21 cellular contexts compared by ENCODE assay signal in genomic region chr11:62607729-62608128, GRCh38. TPM values are rescaled to one million over a fixed set of nuclear protein-coding genes. Genes with fewer than 3 reads are reported as not detected.
DNase-seq lines count a peak whose midpoint lies in the region; ATAC-seq, FAIRE-seq and TF ChIP-seq lines count a peak whose summit lies in the region.
"Had no signal": no experiment of that assay in that cellular context is flagged by ENCODE, and none has a peak within 500 bp of the region (broad histone marks: within the 10 kb centered on the region; RNA-seq: fewer than 3 reads in every experiment).

No MANE protein-coding gene starts in this region.

- SMC1A ChIA-PET in GM12878 (lab: Charles Lee; ENCODE audit: uncharacterized antibody, unreplicated experiment) = interaction anchor here (0.7 to 0.9 kb wide), 2 partner anchors 9 to 12 kb away, joined by 3 to 5 read pairs; no protein-coding TSS in a partner anchor

- no peak for FAIRE-seq in GM12878 (lab: Jason Lieb, UNC)
- FAIRE-seq: astrocyte, HTR-8/SVneo had no signal

- peaks cover 14% of the 10 kb centered on the region; the same call in 1 of the 2 replicates for H3K79me2 ChIP-seq in Loucy (ENCODE audit: insufficient read depth, low read length)
- H3K79me2 ChIP-seq in GM12878 (ENCODE audit: control insufficient read depth, insufficient read depth, low read length) = peaks cover 16% of the 10 kb centered on the region

- H3K27me3 ChIP-seq in Loucy (ENCODE audit: insufficient read depth, low read length, poor library complexity, severe bottlenecking) = no peaks in the 10 kb centered on the region
- H3K27me3 ChIP-seq in GM12878 (replicated peaks in 1 of 2; ENCODE audit: control insufficient read depth in 2 of 2, insufficient read depth in 2 of 2, low read length in 1 of 2) = no peaks in the 10 kb centered on the region
- H3K27me3 ChIP-seq in neuronal stem cell (ENCODE audit: control insufficient read depth in 3 of 3, insufficient read depth in 3 of 3, low read depth in 1 of 3, low read length in 3 of 3) = peaks cover 0 to 13% (median 0%) of the 10 kb centered on the region in 3 experiments
- H3K27me3 ChIP-seq: heart left ventricle, SJCRH30 had no signal

- H3K18ac ChIP-seq in neuronal stem cell (ENCODE audit: low read length) = no peak overlapping the region

- POLR2A ChIA-PET in GM12878 (lab: Charles Lee) = interaction anchor here (0.6 to 1.1 kb wide), 4 partner anchors 10 to 58 kb away, joined by 3 to 7 read pairs (median 4); partner anchors contain the start of genes C11orf98, CSKMT and TUT1

- H3K27me3 Mint-ChIP-seq in stimulated activated memory B cell treated with anti-CD40 and anti-IgM and Interleukin-4, amounts not matched to agents 10 μg/mL and 1 μg/mL and 100 μg/mL, for 72 hours = no peaks in the 10 kb centered on the region
- H3K27me3 Mint-ChIP-seq: naive B cell had no signal

- TF ChIP-seq POLR2A in GM12878 (IDR thresholded peaks at IDR 0.05; ENCODE audit: low read depth, low read length) = no peak

- ATAC-seq in left ventricle myocardium superior (no peak), Right ventricle myocardium inferior (no peak), GM12878 (no peak), HG03108 (IDR thresholded peaks at IDR 0.05; ENCODE audit: unreplicated experiment) (no peak)
- ATAC-seq in stimulated activated memory B cell treated with anti-CD40 and anti-IgM and Interleukin-4, amounts not matched to agents 10 μg/mL and 1 μg/mL and 100 μg/mL, for 72 hours = no peak
- ATAC-seq: heart left ventricle, psoas muscle had no signal

- H4K91ac ChIP-seq in neuronal stem cell (ENCODE audit: low read depth, low read length, poor library complexity) = no peak overlapping the region

- H3K36me3 Mint-ChIP-seq in stimulated activated memory B cell treated with anti-CD40 and anti-IgM and Interleukin-4, amounts not matched to agents 10 μg/mL and 1 μg/mL and 100 μg/mL, for 72 hours = peaks cover 59% of the 10 kb centered on the region

- no peak overlapping the region for H2BK15ac ChIP-seq in neuronal stem cell (ENCODE audit: low read length)

- no peaks in the 10 kb centered on the region for H3K9me2 ChIP-seq in Loucy (replicated peaks; ENCODE audit: low read depth, low read length)

- H3K23ac ChIP-seq in neuronal stem cell (ENCODE audit: low read depth, low read length, poor library complexity) = no peak overlapping the region

- H4K8ac ChIP-seq in neuronal stem cell (ENCODE audit: low read depth, low read length) = no peak overlapping the region

- H3K9ac ChIP-seq in Loucy (ENCODE audit: low read depth, low read length, poor library complexity, severe bottlenecking) = peak overlapping the region; percentile 60
- H3K9ac ChIP-seq in GM12878 (ENCODE audit: control insufficient read depth, insufficient read depth, low read length) = no peak overlapping the region
- H3K9ac ChIP-seq in neuronal stem cell (ENCODE audit: low read depth, low read length, poor library complexity) = no peak overlapping the region

- CTCF ChIA-PET in GM12878 (lab: Yijun Ruan, JAX) = interaction anchor here (4.9 kb wide), 1 partner anchor 16 kb away, joined by 41 read pairs; the partner anchor contains the start of gene TUT1

- no peak overlapping the region for H2BK5ac ChIP-seq in neuronal stem cell (ENCODE audit: low read length)

- peaks cover 62% of the 10 kb centered on the region for H3K4me1 Mint-ChIP-seq in stimulated activated memory B cell treated with anti-CD40 and anti-IgM and Interleukin-4, amounts not matched to agents 10 μg/mL and 1 μg/mL and 100 μg/mL, for 72 hours

- H3K27ac Mint-ChIP-seq in stimulated activated memory B cell treated with anti-CD40 and anti-IgM and Interleukin-4, amounts not matched to agents 10 μg/mL and 1 μg/mL and 100 μg/mL, for 72 hours = peak overlapping the region; percentile 27
- H3K27ac Mint-ChIP-seq: activated naive CD4-positive, alpha-beta T cell treated with anti-CD3 and anti-CD28 coated beads for 36 hours had no signal

- H3K27ac ChIP-seq in GM12878 (ENCODE audit: control insufficient read depth, insufficient read depth) (no peak overlapping the region), neuronal stem cell (replicated peaks; ENCODE audit: low read length) (no peak overlapping the region)
- H3K27ac ChIP-seq: heart left ventricle, psoas muscle, SJCRH30 had no signal

- no peaks in the 10 kb centered on the region for H3K79me1 ChIP-seq in neuronal stem cell (ENCODE audit: low read depth, low read length)

- H3K9me3 ChIP-seq in Loucy (ENCODE audit: insufficient read depth, low read depth, low read length) (no peaks in the 10 kb centered on the region), GM12878 (replicated peaks; ENCODE audit: control insufficient read depth, insufficient read depth, low read length) (no peaks in the 10 kb centered on the region), neuronal stem cell (replicated peaks in 1 of 2; ENCODE audit: control insufficient read depth in 2 of 2, insufficient read depth in 1 of 2, low read depth in 1 of 2, low read length in 2 of 2) (peaks cover 0 to 2% of the 10 kb centered on the region in 2 donors)
- H3K9me3 ChIP-seq: heart left ventricle, psoas muscle, SJCRH30 had no signal

- no peak overlapping the region for H2AK5ac ChIP-seq in neuronal stem cell (ENCODE audit: low read depth, low read length)

- TF ChIP-seq CTCF in Loucy (conservative IDR thresholded peaks at IDR 0.05; ENCODE audit: low read length) (no peak), GM12878 (IDR thresholded peaks at IDR 0.05 in 2 of 3, conservative IDR thresholded peaks at IDR 0.05 in 1 of 3; ENCODE audit: control insufficient read depth in 2 of 3, extremely low read depth in 1 of 3, insufficient read depth in 1 of 3, low read depth in 3 of 3, low read length in 3 of 3) (no peak)

- H2AFZ ChIP-seq in Loucy (ENCODE audit: low read length) = no peak overlapping the region
- H2AFZ ChIP-seq in GM12878 (ENCODE audit: control insufficient read depth, low read depth, low read length) = no peak overlapping the region
- no peak overlapping the region for H2AFZ ChIP-seq in neuronal stem cell (ENCODE audit: low read length)

- peak overlapping the region; percentile 51 for H3K4me2 ChIP-seq in Loucy (ENCODE audit: low read depth, low read length, poor library complexity, severe bottlenecking)
- no peak overlapping the region for H3K4me2 ChIP-seq in GM12878 (ENCODE audit: control insufficient read depth, insufficient read depth)
- H3K4me2 ChIP-seq in neuronal stem cell (ENCODE audit: insufficient read depth, low read length, poor library complexity, severe bottlenecking) = no peak overlapping the region

- no peak for TF ChIP-seq EP300 in GM12878 (IDR thresholded peaks at IDR 0.05; ENCODE audit: borderline replicate concordance in 1 of 2, control insufficient read depth in 1 of 2, low read depth in 2 of 2, low read length in 2 of 2)

- 48% methylated on average over 2 of the region's 4 CpGs for WGBS in GM12878 (ENCODE audit: insufficient coverage, insufficient replicate concordance, low lambda C conversion rate, missing lambda C conversion rate)
- WGBS in neuronal stem cell (ENCODE audit: extremely low coverage in 2 of 2, insufficient read length in 2 of 2, insufficient replicate concordance in 1 of 2), 2 donors = no CpG with 5 or more reads among the region's 4 CpGs

- TF ChIP-seq RAD21 in GM12878 (IDR thresholded peaks at IDR 0.05; ENCODE audit: insufficient read depth, low read depth, low read length) = no peak

- H3F3A ChIP-seq in Loucy (ENCODE audit: low read depth) = no peaks in the 10 kb centered on the region

- no peak overlapping the region for H2BK12ac ChIP-seq in neuronal stem cell (ENCODE audit: low read length)

- H4K20me1 ChIP-seq in Loucy (ENCODE audit: insufficient read depth, low read length, poor library complexity, severe bottlenecking) (no peaks in the 10 kb centered on the region), GM12878 (ENCODE audit: control insufficient read depth, insufficient read depth) (no peaks in the 10 kb centered on the region; the same call in 1 of the 2 replicates)

- H3K36me3 ChIP-seq in Loucy (ENCODE audit: insufficient read depth, low read length) (no peaks in the 10 kb centered on the region), GM12878 (ENCODE audit: control insufficient read depth in 2 of 2, insufficient read depth in 2 of 2, low read length in 1 of 2) (peaks cover 3 to 9% of the 10 kb centered on the region in 2 experiments; a peak in 3 of 4 replicates), neuronal stem cell (replicated peaks in 1 of 2; ENCODE audit: control insufficient read depth in 2 of 2, insufficient read depth in 2 of 2, low read length in 2 of 2) (peaks cover 0 to 24% of the 10 kb centered on the region in 2 donors)
- H3K36me3 ChIP-seq: SJCRH30 had no signal

- no peaks in the 10 kb centered on the region for H3K9me3 Mint-ChIP-seq in stimulated activated memory B cell treated with anti-CD40 and anti-IgM and Interleukin-4, amounts not matched to agents 10 μg/mL and 1 μg/mL and 100 μg/mL, for 72 hours
- H3K9me3 Mint-ChIP-seq: activated naive CD4-positive, alpha-beta T cell treated with anti-CD3 and anti-CD28 coated beads for 36 hours had no signal

- intact Hi-C loops in left ventricle myocardium superior (cut with micrococcal nuclease) = no loop called here
- intact Hi-C loops in Right ventricle myocardium inferior (cut with DNase I) = no loop called here
- intact Hi-C loops in GM12878 (cut with micrococcal nuclease; ENCODE audit: unreplicated experiment) = no loop called here

- DNase-seq in left ventricle myocardium superior (peak; percentile 20), Right ventricle myocardium inferior (ENCODE audit: missing footprints) (no peak), GM12878 (ENCODE audit: low read depth, low spot score) (no peak), neuronal stem cell (ENCODE audit: low spot score) (no peak), NCI-H187 treated with DMSO at 0.1 percent for 48 hours (lab: John Stamatoyannopoulos, UW) (no peak)
- DNase-seq: activated CD4-positive, CD25-positive, alpha-beta regulatory T cell treated with anti-CD3 and anti-CD28 coated beads, Interleukin-2, amount 50 U/mL, for 72 hours; activated naive CD4-positive, alpha-beta T cell treated with anti-CD3 and anti-CD28 coated beads for 36 hours; Calu3; heart left ventricle; naive B cell; NCI-H1930; NCI-H510A treated with DMSO at 0.1 percent for 48 hours; OCI-M1; SJCRH30; stimulated activated CD8-positive, alpha-beta memory T cell treated with anti-CD3 and anti-CD28 coated beads, Interleukin-4, amount 100 ng/mL, for 48 hours had no signal

- no peak overlapping the region for H2BK120ac ChIP-seq in neuronal stem cell (ENCODE audit: low read depth, low read length)

- peaks cover 27% of the 10 kb centered on the region for H3K4me1 ChIP-seq in Loucy (ENCODE audit: insufficient read depth, low read length, poor library complexity, severe bottlenecking)
- peaks cover 14% of the 10 kb centered on the region for H3K4me1 ChIP-seq in GM12878 (ENCODE audit: control insufficient read depth, insufficient read depth, low read length)
- peaks cover 20 to 23% of the 10 kb centered on the region in 2 donors for H3K4me1 ChIP-seq in neuronal stem cell (ENCODE audit: control insufficient read depth in 2 of 2, insufficient read depth in 1 of 2, low read depth in 1 of 2, low read length in 2 of 2)
- H3K4me1 ChIP-seq: SJCRH30 had no signal

- H3K4me3 ChIP-seq in Loucy (ENCODE audit: low read length, poor library complexity, severe bottlenecking) (no peak overlapping the region), GM12878 (no peak overlapping the region), neuronal stem cell (ENCODE audit: low read length in 2 of 2) (no peak overlapping the region)
- H3K4me3 ChIP-seq: heart left ventricle, psoas muscle, SJCRH30 had no signal

- no peak overlapping the region for H3K14ac ChIP-seq in neuronal stem cell (ENCODE audit: low read length)

- H3K4me3 Mint-ChIP-seq in stimulated activated memory B cell treated with anti-CD40 and anti-IgM and Interleukin-4, amounts not matched to agents 10 μg/mL and 1 μg/mL and 100 μg/mL, for 72 hours = no peak overlapping the region
- H3K4me3 Mint-ChIP-seq: activated naive CD4-positive, alpha-beta T cell treated with anti-CD3 and anti-CD28 coated beads for 36 hours had no signal

- in situ Hi-C loops in GM12878 (cut with MboI) = no loop called here

- RAD21 ChIA-PET in GM12878 (lab: Charles Lee; ENCODE audit: unreplicated experiment) = interaction anchor here (0.6 kb wide), 1 partner anchor 250 kb away, joined by 3 read pairs; no protein-coding TSS in a partner anchor

- H3K4ac ChIP-seq in neuronal stem cell (ENCODE audit: low read length) = no peak overlapping the region

- no TSS peak for BruUV-seq in GM12878 (replicated peaks; lab: Mats Ljungman, UMichigan)

RNA-seq across cellular contexts. Expression of gene EML3, which starts 4.8 kb away (rescaled TPM):
- total RNA-seq in left ventricle myocardium superior (12.9 TPM), Right ventricle myocardium inferior (16.4 TPM), GM12878 (2014; rRNA removed) (22.5 and 23.9 TPM in 2 replicates), GM12878 (2014; rRNA removed; fragmentation: Illumina TruSeq; extraction: Trizol) (14.0 and 17.3 TPM in 2 replicates), GM12878 (2021) (69.8 and 82.5 TPM in 2 replicates)
- total RNA-seq in GM12878 (2013; cell fraction: nucleolus; rRNA removed) = 48.1 and 57.5 TPM in 2 replicates
- 19.2 TPM for polyA plus RNA-seq in GM12878 (2011; ENCODE audit: low read depth)
- polyA plus RNA-seq in GM12878 (2011; rRNA removed) (18.4 and 27.1 TPM in 2 replicates), GM12878 (2014; fragmentation: Illumina TruSeq; extraction: Trizol) (16.3 and 21.9 TPM in 2 replicates), GM12878 (2014; fragmentation: Nextera tagmentation; extraction: Ambion mirVana) (1 to 10 TPM in 1 of 2 experiments, under 1 TPM in 1; 0.58 to 1.2 TPM), GM12878 (2014; rRNA removed) (45.7 and 61.0 TPM in 2 replicates), GM12878 (2016; fragmentation: Nextera tagmentation; extraction: Ambion mirVana) (10 to 100 TPM; 25.6 to 26.8 TPM)
- polyA plus RNA-seq in GM12878 (2011; cell fraction: cytosol; rRNA removed) = 25.4 and 33.5 TPM in 2 replicates
- polyA plus RNA-seq in GM12878 (2011; cell fraction: nucleus; rRNA removed) = 197 and 232 TPM in 2 replicates
- polyA plus RNA-seq in GM12878 (2012) = 42.2 and 48.7 TPM in 2 replicates
- 20.3 and 27.6 TPM in 2 replicates for polyA minus RNA-seq in GM12878 (2011; rRNA and poly(A)+ RNA removed)
- 12.0 and 12.2 TPM in 2 replicates for polyA minus RNA-seq in GM12878 (2011; cell fraction: cytosol; rRNA and poly(A)+ RNA removed)
- polyA minus RNA-seq in GM12878 (2011; cell fraction: nucleus; rRNA and poly(A)+ RNA removed) = 22.6 and 35.8 TPM in 2 replicates
- polyA plus RNA-seq in neuronal stem cell (2013, experiment 1 of 2) = 22.2 TPM
- polyA plus RNA-seq in neuronal stem cell (2013, experiment 2 of 2) = 21.7 TPM

RNA-seq across cellular contexts. Expression of gene ROM1, which starts 5.3 kb away (rescaled TPM):
- total RNA-seq in left ventricle myocardium superior (1.7 TPM), Right ventricle myocardium inferior (2.4 TPM), GM12878 (2014; rRNA removed) (0.60 and 1.7 TPM in 2 replicates), GM12878 (2014; rRNA removed; fragmentation: Illumina TruSeq; extraction: Trizol) (1.1 TPM in 2 replicates), GM12878 (2021) (1.2 and 1.9 TPM in 2 replicates)
- total RNA-seq in GM12878 (2013; cell fraction: nucleolus; rRNA removed) = 0.40 TPM in 1 of 2 replicates, not detected in the other
- polyA plus RNA-seq in GM12878 (2011; ENCODE audit: low read depth) = 0.22 TPM
- polyA plus RNA-seq in GM12878 (2011; rRNA removed) (0.42 and 0.82 TPM in 2 replicates), GM12878 (2014; fragmentation: Illumina TruSeq; extraction: Trizol) (1.5 and 1.6 TPM in 2 replicates), GM12878 (2014; fragmentation: Nextera tagmentation; extraction: Ambion mirVana) (under 1 TPM; 0.42 TPM), GM12878 (2014; rRNA removed) (0.67 and 2.0 TPM in 2 replicates), GM12878 (2016; fragmentation: Nextera tagmentation; extraction: Ambion mirVana) (1 to 10 TPM; 2.4 to 3.0 TPM)
- 0.72 and 1.3 TPM in 2 replicates for polyA plus RNA-seq in GM12878 (2011; cell fraction: cytosol; rRNA removed)
- 2.0 and 2.2 TPM in 2 replicates for polyA plus RNA-seq in GM12878 (2011; cell fraction: nucleus; rRNA removed)
- polyA plus RNA-seq in GM12878 (2012) = 1.1 and 1.8 TPM in 2 replicates
- polyA minus RNA-seq in GM12878 (2011; rRNA and poly(A)+ RNA removed) = 0.29 and 1.1 TPM in 2 replicates
- polyA minus RNA-seq in GM12878 (2011; cell fraction: cytosol; rRNA and poly(A)+ RNA removed) = 0.52 TPM in 1 of 2 replicates, not detected in the other
- 0.36 and 0.38 TPM in 2 replicates for polyA minus RNA-seq in GM12878 (2011; cell fraction: nucleus; rRNA and poly(A)+ RNA removed)
- 0.95 TPM for polyA plus RNA-seq in neuronal stem cell (2013, experiment 1 of 2)
- 0.58 TPM for polyA plus RNA-seq in neuronal stem cell (2013, experiment 2 of 2)

RNA-seq across cellular contexts. Expression of gene MTA2, which starts 6.1 kb away (rescaled TPM):
- 33.1 TPM for total RNA-seq in left ventricle myocardium superior
- total RNA-seq in Right ventricle myocardium inferior = 34.1 TPM
- 68.4 and 79.3 TPM in 2 replicates for total RNA-seq in GM12878 (2013; cell fraction: nucleolus; rRNA removed)
- total RNA-seq in GM12878 (2014; rRNA removed) = 195 and 201 TPM in 2 replicates
- 174 and 178 TPM in 2 replicates for total RNA-seq in GM12878 (2014; rRNA removed; fragmentation: Illumina TruSeq; extraction: Trizol)
- 189 and 196 TPM in 2 replicates for total RNA-seq in GM12878 (2021)
- polyA plus RNA-seq in GM12878 (2011; ENCODE audit: low read depth) = 48.7 TPM
- polyA plus RNA-seq in GM12878 (2011; rRNA removed) = 43.2 and 53.2 TPM in 2 replicates
- polyA plus RNA-seq in GM12878 (2011; cell fraction: cytosol; rRNA removed) = 68.6 and 69.6 TPM in 2 replicates
- polyA plus RNA-seq in GM12878 (2011; cell fraction: nucleus; rRNA removed) = 136 and 209 TPM in 2 replicates
- polyA plus RNA-seq in GM12878 (2012) = 75.6 and 111 TPM in 2 replicates
- polyA plus RNA-seq in GM12878 (2014; fragmentation: Illumina TruSeq; extraction: Trizol) = 198 and 201 TPM in 2 replicates
- polyA plus RNA-seq in GM12878 (2014; fragmentation: Nextera tagmentation; extraction: Ambion mirVana) = 1 to 10 TPM; 6.7 to 6.8 TPM
- polyA plus RNA-seq in GM12878 (2014; rRNA removed) = 135 and 137 TPM in 2 replicates
- polyA plus RNA-seq in GM12878 (2016; fragmentation: Nextera tagmentation; extraction: Ambion mirVana) = 10 to 100 TPM; 76.3 to 90.3 TPM
- 82.3 and 108 TPM in 2 replicates for polyA minus RNA-seq in GM12878 (2011; rRNA and poly(A)+ RNA removed)
- polyA minus RNA-seq in GM12878 (2011; cell fraction: cytosol; rRNA and poly(A)+ RNA removed) = 43.6 and 46.5 TPM in 2 replicates
- 51.3 and 83.7 TPM in 2 replicates for polyA minus RNA-seq in GM12878 (2011; cell fraction: nucleus; rRNA and poly(A)+ RNA removed)
- polyA plus RNA-seq in neuronal stem cell (2013, experiment 1 of 2) = 61.4 TPM
- 60.5 TPM for polyA plus RNA-seq in neuronal stem cell (2013, experiment 2 of 2)

RNA-seq across cellular contexts. Expression of gene B3GAT3, which starts 14.1 kb away (rescaled TPM):
- total RNA-seq in left ventricle myocardium superior = 12.1 TPM
- 12.8 TPM for total RNA-seq in Right ventricle myocardium inferior
- total RNA-seq in GM12878 (2013; cell fraction: nucleolus; rRNA removed) = 17.1 and 21.9 TPM in 2 replicates
- 34.3 and 42.4 TPM in 2 replicates for total RNA-seq in GM12878 (2014; rRNA removed)
- total RNA-seq in GM12878 (2014; rRNA removed; fragmentation: Illumina TruSeq; extraction: Trizol) = 12.3 and 14.1 TPM in 2 replicates
- 42.4 and 43.2 TPM in 2 replicates for total RNA-seq in GM12878 (2021)
- polyA plus RNA-seq in GM12878 (2011; ENCODE audit: low read depth) = 6.1 TPM
- polyA plus RNA-seq in GM12878 (2011; rRNA removed) = 7.0 and 17.2 TPM in 2 replicates
- 28.5 and 57.0 TPM in 2 replicates for polyA plus RNA-seq in GM12878 (2011; cell fraction: cytosol; rRNA removed)
- polyA plus RNA-seq in GM12878 (2011; cell fraction: nucleus; rRNA removed) = 68.4 and 81.5 TPM in 2 replicates
- polyA plus RNA-seq in GM12878 (2012) = 28.4 and 35.5 TPM in 2 replicates
- polyA plus RNA-seq in GM12878 (2014; fragmentation: Illumina TruSeq; extraction: Trizol) = 1.1 and 8.3 TPM in 2 replicates
- polyA plus RNA-seq in GM12878 (2014; fragmentation: Nextera tagmentation; extraction: Ambion mirVana) = 1 to 10 TPM in 1 of 2 experiments, under 1 TPM in 1; 0.31 to 2.8 TPM
- 52.7 and 56.5 TPM in 2 replicates for polyA plus RNA-seq in GM12878 (2014; rRNA removed)
- 10 to 100 TPM; 50.0 to 51.7 TPM for polyA plus RNA-seq in GM12878 (2016; fragmentation: Nextera tagmentation; extraction: Ambion mirVana)
- polyA minus RNA-seq in GM12878 (2011; rRNA and poly(A)+ RNA removed) = 5.5 and 16.0 TPM in 2 replicates
- polyA minus RNA-seq in GM12878 (2011; cell fraction: cytosol; rRNA and poly(A)+ RNA removed) = 8.8 and 12.0 TPM in 2 replicates
- 3.7 and 6.5 TPM in 2 replicates for polyA minus RNA-seq in GM12878 (2011; cell fraction: nucleus; rRNA and poly(A)+ RNA removed)
- polyA plus RNA-seq in neuronal stem cell (2013, experiment 1 of 2) = 30.5 TPM
- polyA plus RNA-seq in neuronal stem cell (2013, experiment 2 of 2) = 30.4 TPM

RNA-seq across cellular contexts. Expression of gene TUT1, which starts 16.4 kb away (rescaled TPM):
- total RNA-seq in left ventricle myocardium superior (12.3 TPM), Right ventricle myocardium inferior (13.7 TPM), GM12878 (2014; rRNA removed) (12.1 and 12.3 TPM in 2 replicates), GM12878 (2014; rRNA removed; fragmentation: Illumina TruSeq; extraction: Trizol) (6.9 and 8.3 TPM in 2 replicates), GM12878 (2021) (26.6 and 28.4 TPM in 2 replicates)
- 19.1 and 19.7 TPM in 2 replicates for total RNA-seq in GM12878 (2013; cell fraction: nucleolus; rRNA removed)
- 6.9 TPM for polyA plus RNA-seq in GM12878 (2011; ENCODE audit: low read depth)
- polyA plus RNA-seq in GM12878 (2011; rRNA removed) (12.0 and 18.4 TPM in 2 replicates), GM12878 (2014; fragmentation: Illumina TruSeq; extraction: Trizol) (9.5 and 14.0 TPM in 2 replicates), GM12878 (2014; fragmentation: Nextera tagmentation; extraction: Ambion mirVana) (1 to 10 TPM; 1.1 to 1.4 TPM), GM12878 (2014; rRNA removed) (19.4 and 22.7 TPM in 2 replicates), GM12878 (2016; fragmentation: Nextera tagmentation; extraction: Ambion mirVana) (10 to 100 TPM; 26.9 to 29.9 TPM)
- polyA plus RNA-seq in GM12878 (2011; cell fraction: cytosol; rRNA removed) = 16.6 and 19.8 TPM in 2 replicates
- polyA plus RNA-seq in GM12878 (2011; cell fraction: nucleus; rRNA removed) = 47.4 and 48.5 TPM in 2 replicates
- 15.7 and 18.2 TPM in 2 replicates for polyA plus RNA-seq in GM12878 (2012)
- polyA minus RNA-seq in GM12878 (2011; rRNA and poly(A)+ RNA removed) = 8.8 and 10.6 TPM in 2 replicates
- polyA minus RNA-seq in GM12878 (2011; cell fraction: cytosol; rRNA and poly(A)+ RNA removed) = 3.5 and 4.5 TPM in 2 replicates
- polyA minus RNA-seq in GM12878 (2011; cell fraction: nucleus; rRNA and poly(A)+ RNA removed) = 5.6 and 7.2 TPM in 2 replicates
- 14.3 TPM for polyA plus RNA-seq in neuronal stem cell (2013, experiment 1 of 2)
- 14.6 TPM for polyA plus RNA-seq in neuronal stem cell (2013, experiment 2 of 2)
